ENCODE assay signal across 8 cellular contexts in genomic region chr16:55711959-55712876, GRCh38. TPM values are rescaled to one million over a fixed set of nuclear protein-coding genes. Genes with fewer than 3 reads are reported as not detected.
DNase-seq lines count a peak whose midpoint lies in the region; ATAC-seq and TF ChIP-seq lines count a peak whose summit lies in the region.

No MANE protein-coding gene starts in this region.

- no peak overlapping the region for H3K4me3 ChIP-seq in GM12864 (ENCODE audit: low read depth, low read length)
- no peak overlapping the region for H3K4me3 ChIP-seq in choroid plexus epithelial cell (ENCODE audit: low read depth, low read length)
- no peak overlapping the region for H3K4me3 ChIP-seq in lower leg skin (ENCODE audit: low read depth, poor library complexity, severe bottlenecking)

- ATAC-seq in HG02759 (IDR thresholded peaks at IDR 0.05; ENCODE audit: unreplicated experiment): peak; percentile 82

- DNase-seq in GM12864 (ENCODE audit: low read depth) (no peak), NCI-H2227 treated with DMSO at 0.1 percent for 48 hours (lab: John Stamatoyannopoulos, UW) (peak; percentile 36), choroid plexus epithelial cell (ENCODE audit: low read depth) (peak; percentile 71), lower leg skin (ENCODE audit: low spot score in 2 of 2) (peak; percentile 63 to 89), middle frontal gyrus (ENCODE audit: extremely low spot score, low spot score) (no peak)
- peak; percentile 52 to 54 for DNase-seq in activated CD4-positive, alpha-beta T cell treated with anti-CD3 and anti-CD28 coated beads for 24 hours (ENCODE audit: low read depth in 2 of 2)
- DNase-seq in stimulated activated CD8-positive, alpha-beta memory T cell treated with anti-CD3 and anti-CD28 coated beads, Interleukin-15, amount 100 ng/mL, for 1 hour (ENCODE audit: low read depth): peak; percentile 28

- intact Hi-C loops in lower leg skin (cut with DNase I; ENCODE audit: low total_unique reads): no loop called here

- WGBS in lower leg skin, 2 donors: 23 to 25% methylated on average over 10 of the region's 10 CpGs

- TF ChIP-seq CTCF in GM12864 (IDR thresholded peaks at IDR 0.05; ENCODE audit: low read depth, low read length, missing control alignments): peak; percentile 64
- TF ChIP-seq CTCF in choroid plexus epithelial cell (conservative IDR thresholded peaks at IDR 0.05; ENCODE audit: low read depth, low read length): peak; percentile 75
- no peak for TF ChIP-seq CTCF in lower leg skin (IDR thresholded peaks at IDR 0.05)

- no peak for TF ChIP-seq POLR2A in lower leg skin (IDR thresholded peaks at IDR 0.05)

RNA-seq across cellular contexts. Expression of gene SLC6A2, which starts 56.4 kb away (rescaled TPM):
- 10 to 100 TPM in 2 of 4 donors, 1 to 10 TPM in 2; 2.3 to 26.1 (median 8.7) TPM for total RNA-seq in lower leg skin

Comparison
In these comparisons a context has a peak if more than half of its experiments do, and no peak if none do; other contexts are left out.
1. DNase-seq: peak in NCI-H2227 treated with DMSO at 0.1 percent for 48 hours (single experiment), activated CD4-positive, alpha-beta T cell treated with anti-CD3 and anti-CD28 coated beads for 24 hours (2 of 2), choroid plexus epithelial cell (single experiment), lower leg skin (2 of 2) and stimulated activated CD8-positive, alpha-beta memory T cell treated with anti-CD3 and anti-CD28 coated beads, Interleukin-15, amount 100 ng/mL, for 1 hour (single experiment); none in GM12864 (single experiment) and middle frontal gyrus (single experiment).
2. CTCF ChIP-seq: peak in GM12864 (single experiment) and choroid plexus epithelial cell (single experiment); none in lower leg skin (0 of 3).